Comparison of ENCODE assay signal across 11 cellular contexts in genomic region chr17:75975187-75975586, GRCh38. TPM values are rescaled to one million over a fixed set of nuclear protein-coding genes. Genes with fewer than 3 reads are reported as not detected.
DNase-seq lines count a peak whose midpoint lies in the region; ATAC-seq and TF ChIP-seq lines count a peak whose summit lies in the region.
"Not testable (repeated sequence)": the region's sequence is repeated elsewhere in the genome, so short reads cannot be mapped to it uniquely, and the experiment has no call there.
"Had no signal": no experiment of that assay in that cellular context is flagged by ENCODE, and none has a peak within 500 bp of the region (broad histone marks: within the 10 kb centered on the region; RNA-seq: fewer than 3 reads in every experiment).

No MANE protein-coding gene starts in this region.

- H3K23ac ChIP-seq in mesenchymal stem cell (ENCODE audit: low read length in 2 of 2): not testable (repeated sequence)

- peak overlapping the region in 3 of 4 donors; percentile 38 to 61 (median 44) for H3K4me3 Mint-ChIP-seq in CD4-positive, CD25-positive, alpha-beta regulatory T cell
- peak overlapping the region; percentile 36 for H3K4me3 Mint-ChIP-seq in activated T-helper 17 cell treated with anti-CD3 and anti-CD28 coated beads, Interleukin-2, amount 50 U/mL, for 72 hours

- peaks cover 18% of the 10 kb centered on the region for H3K36me3 ChIP-seq in CD4-positive, CD25-positive, alpha-beta regulatory T cell (ENCODE audit: control insufficient read depth, insufficient read depth, low read length)
- not testable (repeated sequence) for H3K36me3 ChIP-seq in breast epithelium, transverse colon
- H3K36me3 ChIP-seq in heart right ventricle: peaks cover 0 to 56% (median 11%) of the 10 kb centered on the region in 9 donors
- peaks cover 17 to 39% of the 10 kb centered on the region in 2 experiments for H3K36me3 ChIP-seq in mesenchymal stem cell (ENCODE audit: control insufficient read depth in 1 of 2, insufficient read depth in 2 of 2, low read depth in 1 of 2, low read length in 2 of 2)
- H3K36me3 ChIP-seq in neutrophil: peaks cover 65% of the 10 kb centered on the region
- H3K36me3 ChIP-seq in skeletal muscle tissue (ENCODE audit: control insufficient read depth in 3 of 3, insufficient read depth in 3 of 3, low read length in 3 of 3): peaks cover 1 to 10% (median 3%) of the 10 kb centered on the region in 3 donors

- not testable (repeated sequence) for DNase-seq in CD4-positive, CD25-positive, alpha-beta regulatory T cell; breast epithelium (ENCODE audit: low spot score in 2 of 2); heart right ventricle; mesenchymal stem cell; transverse colon

- H3K14ac ChIP-seq in mesenchymal stem cell (ENCODE audit: low read length in 2 of 2): not testable (repeated sequence)

- H2AK5ac ChIP-seq in mesenchymal stem cell (ENCODE audit: low read length, severe bottlenecking): not testable (repeated sequence)

- H3K27me3 ChIP-seq in CD4-positive, CD25-positive, alpha-beta regulatory T cell (ENCODE audit: control insufficient read depth, insufficient read depth, low read length); breast epithelium; heart right ventricle; mesenchymal stem cell (ENCODE audit: control insufficient read depth in 1 of 2, insufficient read depth in 1 of 2, low read length in 2 of 2); neutrophil; skeletal muscle tissue (ENCODE audit: control insufficient read depth in 3 of 3, insufficient read depth in 3 of 3, low read length in 3 of 3); transverse colon: not testable (repeated sequence)

- H3K4me3 ChIP-seq in CD4-positive, CD25-positive, alpha-beta regulatory T cell (ENCODE audit: low read depth, low read length); breast epithelium; heart right ventricle; skeletal muscle tissue (ENCODE audit: low read length in 3 of 3); transverse colon: not testable (repeated sequence)
- H3K4me3 ChIP-seq in mesenchymal stem cell (ENCODE audit: insufficient read depth in 1 of 2, low read depth in 1 of 2, low read length in 2 of 2): peak overlapping the region in 1 of 2 experiments; percentile 68
- peak overlapping the region in 1 of 2 experiments; percentile 97 for H3K4me3 ChIP-seq in neutrophil (ENCODE audit: low read depth in 1 of 2, low read length in 1 of 2)

- in situ Hi-C loops in transverse colon (cut with MboI; ENCODE audit: low pct_ligation_motif_present in 1 of 4, low pct_unique_long_range_greater_than_20kb in 1 of 4, low sequenced_read_pairs in 3 of 4): not testable (repeated sequence)

- not testable (repeated sequence) for H3K4ac ChIP-seq in mesenchymal stem cell (ENCODE audit: low read depth in 1 of 2, low read length in 2 of 2)

- H3K4me1 Mint-ChIP-seq in CD4-positive, CD25-positive, alpha-beta regulatory T cell: peaks cover 25 to 56% (median 38%) of the 10 kb centered on the region in 4 donors
- H3K4me1 Mint-ChIP-seq in activated T-helper 17 cell treated with anti-CD3 and anti-CD28 coated beads, Interleukin-2, amount 50 U/mL, for 72 hours: not testable (repeated sequence)

- H4K91ac ChIP-seq in mesenchymal stem cell (ENCODE audit: low read length): not testable (repeated sequence)

- H2BK120ac ChIP-seq in mesenchymal stem cell (ENCODE audit: low read depth, low read length): not testable (repeated sequence)

- ATAC-seq in CD4-positive, CD25-positive, alpha-beta regulatory T cell (ENCODE audit: low read depth in 2 of 2); activated T-helper 17 cell treated with anti-CD3 and anti-CD28 coated beads, Interleukin-2, amount 50 U/mL, for 72 hours (replicated peaks); heart right ventricle: not testable (repeated sequence)

- peaks cover 29% of the 10 kb centered on the region for H3K36me3 Mint-ChIP-seq in CD4-positive, CD25-positive, alpha-beta regulatory T cell
- H3K36me3 Mint-ChIP-seq in activated T-helper 17 cell treated with anti-CD3 and anti-CD28 coated beads, Interleukin-2, amount 50 U/mL, for 72 hours (ENCODE audit: low read depth): peaks cover 52% of the 10 kb centered on the region

- TF ChIP-seq EP300 in transverse colon (IDR thresholded peaks at IDR 0.05; ENCODE audit: low read depth): not testable (repeated sequence)

- H3K4me2 ChIP-seq in mesenchymal stem cell (ENCODE audit: low read length, poor library complexity, severe bottlenecking): not testable (repeated sequence)

- not testable (repeated sequence) for H2AFZ ChIP-seq in mesenchymal stem cell (ENCODE audit: low read depth, low read length)

- H3K9me3 Mint-ChIP-seq in CD4-positive, CD25-positive, alpha-beta regulatory T cell; activated T-helper 17 cell treated with anti-CD3 and anti-CD28 coated beads, Interleukin-2, amount 50 U/mL, for 72 hours: not testable (repeated sequence)

- not testable (repeated sequence) for TF ChIP-seq POLR2A in breast epithelium (IDR thresholded peaks at IDR 0.05); transverse colon (IDR thresholded peaks at IDR 0.05)

- H3K18ac ChIP-seq in mesenchymal stem cell (ENCODE audit: low read depth in 1 of 2, low read length in 2 of 2): not testable (repeated sequence)

- not testable (repeated sequence) for H3K27ac ChIP-seq in CD4-positive, CD25-positive, alpha-beta regulatory T cell (ENCODE audit: insufficient read depth, low read length, poor library complexity, severe bottlenecking); mesenchymal stem cell (ENCODE audit: low read length, poor library complexity, severe bottlenecking)
- peak overlapping the region; percentile 32 to 57 for H3K27ac ChIP-seq in breast epithelium
- peak overlapping the region in 8 of 10 donors; percentile 1 to 60 (median 46) for H3K27ac ChIP-seq in heart right ventricle
- peak overlapping the region; percentile 72 for H3K27ac ChIP-seq in neutrophil
- H3K27ac ChIP-seq in skeletal muscle tissue (ENCODE audit: low read depth, low read length): peak overlapping the region; percentile 32
- peak overlapping the region; percentile 51 to 98 (median 82) for H3K27ac ChIP-seq in transverse colon

- H3K9me3 ChIP-seq in CD4-positive, CD25-positive, alpha-beta regulatory T cell (ENCODE audit: control insufficient read depth in 2 of 2, low read length in 2 of 2); breast epithelium; heart right ventricle; mesenchymal stem cell (ENCODE audit: control insufficient read depth, low read length); neutrophil; skeletal muscle tissue (ENCODE audit: control insufficient read depth in 3 of 3, low read length in 3 of 3); transverse colon: not testable (repeated sequence)

- not testable (repeated sequence) for TF ChIP-seq CTCF in breast epithelium (IDR thresholded peaks at IDR 0.05); heart right ventricle (IDR thresholded peaks at IDR 0.05); neutrophil (IDR thresholded peaks at IDR 0.05); transverse colon (IDR thresholded peaks at IDR 0.05)

- peaks cover 24% of the 10 kb centered on the region for H3K4me1 ChIP-seq in CD4-positive, CD25-positive, alpha-beta regulatory T cell (ENCODE audit: control insufficient read depth, insufficient read depth, low read length, poor library complexity, severe bottlenecking)
- not testable (repeated sequence) for H3K4me1 ChIP-seq in breast epithelium; mesenchymal stem cell (ENCODE audit: control insufficient read depth, insufficient read depth, low read depth, low read length)
- H3K4me1 ChIP-seq in heart right ventricle (peaks cover 0 to 59% (median 44%) of the 10 kb centered on the region in 9 donors), neutrophil (ENCODE audit: control insufficient read depth in 1 of 2, insufficient read depth in 1 of 2, low read depth in 1 of 2, low read length in 1 of 2) (peaks cover 78 to 90% of the 10 kb centered on the region in 2 experiments), skeletal muscle tissue (ENCODE audit: control insufficient read depth in 3 of 3, insufficient read depth in 3 of 3, low read length in 3 of 3) (peaks cover 7 to 29% (median 23%) of the 10 kb centered on the region in 3 donors), transverse colon (peaks cover 0 to 46% (median 34%) of the 10 kb centered on the region in 4 donors)

- H4K8ac ChIP-seq in mesenchymal stem cell (ENCODE audit: low read length): not testable (repeated sequence)

- intact Hi-C loops in breast epithelium (cut with DNase I; ENCODE audit: low total_unique reads); transverse colon (cut with DNase I; ENCODE audit: low total_unique reads): not testable (repeated sequence)
- intact Hi-C loops in heart right ventricle (cut with DNase I): loop anchor here in 2 of 10 donors (5.0 kb wide), 2 partner anchors 33 to 68 kb away; partner anchors contain the start of gene FBF1 (in 1 of the 2)

- H3K9ac ChIP-seq in mesenchymal stem cell (ENCODE audit: low read length): peak overlapping the region; percentile 80
- not testable (repeated sequence) for H3K9ac ChIP-seq in skeletal muscle tissue (ENCODE audit: low read depth in 1 of 3, low read length in 3 of 3)

- not testable (repeated sequence) for H3K27me3 Mint-ChIP-seq in CD4-positive, CD25-positive, alpha-beta regulatory T cell; activated T-helper 17 cell treated with anti-CD3 and anti-CD28 coated beads, Interleukin-2, amount 50 U/mL, for 72 hours

- not testable (repeated sequence) for H3K27ac Mint-ChIP-seq in CD4-positive, CD25-positive, alpha-beta regulatory T cell
- peak overlapping the region; percentile 64 for H3K27ac Mint-ChIP-seq in activated T-helper 17 cell treated with anti-CD3 and anti-CD28 coated beads, Interleukin-2, amount 50 U/mL, for 72 hours

- H2BK15ac ChIP-seq in mesenchymal stem cell (ENCODE audit: low read depth, poor library complexity, severe bottlenecking): not testable (repeated sequence)

- WGBS in heart right ventricle, 2 donors: 93 to 96% methylated on average over 6 of the region's 6 CpGs
- 98% methylated on average over 6 of the region's 6 CpGs for WGBS in mesenchymal stem cell
- WGBS in transverse colon (ENCODE audit: low coverage in 1 of 2), 2 donors: 93 to 94% methylated on average over 2 to 6 of the region's 6 CpGs

- not testable (repeated sequence) for H2BK5ac ChIP-seq in mesenchymal stem cell (ENCODE audit: low read depth, low read length, poor library complexity, severe bottlenecking)

- not testable (repeated sequence) for H2BK12ac ChIP-seq in mesenchymal stem cell (ENCODE audit: low read length in 2 of 2)

- not testable (repeated sequence) for H3K79me1 ChIP-seq in mesenchymal stem cell (replicated peaks; ENCODE audit: low read length, poor library complexity, severe bottlenecking)

RNA-seq across cellular contexts. Expression of gene ACOX1, which starts 3.8 kb away (rescaled TPM):
- 25.6 TPM for total RNA-seq in CD4-positive, CD25-positive, alpha-beta regulatory T cell
- 10 to 100 TPM; 15.0 to 24.3 (median 18.9) TPM for polyA plus RNA-seq in CD4-positive, CD25-positive, alpha-beta regulatory T cell
- 10 to 100 TPM; 24.0 to 35.2 TPM for total RNA-seq in activated T-helper 17 cell treated with anti-CD3 and anti-CD28 coated beads, Interleukin-2, amount 50 U/mL, for 72 hours
- total RNA-seq in breast epithelium (100 to 1,000 TPM in 1 of 3 donors, 10 to 100 TPM in 2; 55.1 to 147 (median 55.3) TPM), heart right ventricle (100 to 1,000 TPM in 1 of 10 donors, 10 to 100 TPM in 9; 76.0 to 105 (median 94.0) TPM), skeletal muscle tissue (32.4 TPM), transverse colon (100 to 1,000 TPM in 3 of 4 donors, 10 to 100 TPM in 1; 37.0 to 254 (median 212) TPM)
- 10 to 100 TPM; 11.1 to 45.8 TPM for polyA plus RNA-seq in heart right ventricle
- polyA plus RNA-seq in mesenchymal stem cell (2013, experiment 1 of 2): 14.7 TPM
- 14.0 TPM for polyA plus RNA-seq in mesenchymal stem cell (2013, experiment 2 of 2)

RNA-seq across cellular contexts. Expression of gene TEN1, which starts 3.9 kb away (rescaled TPM):
- 17.3 TPM for total RNA-seq in CD4-positive, CD25-positive, alpha-beta regulatory T cell
- polyA plus RNA-seq in CD4-positive, CD25-positive, alpha-beta regulatory T cell: 10 to 100 TPM; 19.9 to 26.1 (median 21.5) TPM
- total RNA-seq in activated T-helper 17 cell treated with anti-CD3 and anti-CD28 coated beads, Interleukin-2, amount 50 U/mL, for 72 hours: 10 to 100 TPM; 15.3 to 18.5 TPM
- total RNA-seq in breast epithelium (10 to 100 TPM; 16.7 to 30.2 (median 26.8) TPM), heart right ventricle (10 to 100 TPM in 3 of 10 donors, 1 to 10 TPM in 7; 4.4 to 13.3 (median 9.0) TPM), skeletal muscle tissue (3.1 TPM), transverse colon (100 to 1,000 TPM in 1 of 4 donors, 10 to 100 TPM in 3; 18.7 to 137 (median 20.7) TPM)
- 10 to 100 TPM; 19.5 to 20.1 TPM for polyA plus RNA-seq in heart right ventricle
- polyA plus RNA-seq in mesenchymal stem cell (2013, experiment 1 of 2): 21.3 TPM
- polyA plus RNA-seq in mesenchymal stem cell (2013, experiment 2 of 2): 20.5 TPM

RNA-seq across cellular contexts. Expression of gene CDK3, which starts 25.5 kb away (rescaled TPM):
- 11.6 TPM for total RNA-seq in CD4-positive, CD25-positive, alpha-beta regulatory T cell
- polyA plus RNA-seq in CD4-positive, CD25-positive, alpha-beta regulatory T cell: 1 to 10 TPM in 1 of 4 donors, under 1 TPM in 3; 0.17 to 1.0 (median 0.50) TPM
- 1 to 10 TPM; 8.0 to 9.0 TPM for total RNA-seq in activated T-helper 17 cell treated with anti-CD3 and anti-CD28 coated beads, Interleukin-2, amount 50 U/mL, for 72 hours
- total RNA-seq in breast epithelium (10 to 100 TPM in 1 of 3 donors, 1 to 10 TPM in 2; 6.6 to 13.0 (median 9.5) TPM), heart right ventricle (1 to 10 TPM in 7 of 10 donors, under 1 TPM in 3; 0.52 to 2.2 (median 1.3) TPM), skeletal muscle tissue (1.6 TPM), transverse colon (10 to 100 TPM in 2 of 4 donors, 1 to 10 TPM in 1, not detected in 1; 5.4 to 24.6 (median 16.9) TPM)
- polyA plus RNA-seq in heart right ventricle: 10 to 100 TPM in 1 of 2 donors, 1 to 10 TPM in 1; 2.4 to 11.3 TPM
- 3.5 TPM for polyA plus RNA-seq in mesenchymal stem cell (2013, experiment 1 of 2)
- 3.1 TPM for polyA plus RNA-seq in mesenchymal stem cell (2013, experiment 2 of 2)

RNA-seq across cellular contexts. Expression of gene FBF1, which starts 34.3 kb away (rescaled TPM):
- 15.5 TPM for total RNA-seq in CD4-positive, CD25-positive, alpha-beta regulatory T cell
- polyA plus RNA-seq in CD4-positive, CD25-positive, alpha-beta regulatory T cell: 1 to 10 TPM; 1.7 to 3.6 (median 2.3) TPM
- total RNA-seq in activated T-helper 17 cell treated with anti-CD3 and anti-CD28 coated beads, Interleukin-2, amount 50 U/mL, for 72 hours: 10 to 100 TPM in 1 of 2 donors, 1 to 10 TPM in 1; 9.2 to 10.6 TPM
- total RNA-seq in breast epithelium: 10 to 100 TPM in 2 of 3 donors, 1 to 10 TPM in 1; 7.7 to 18.7 (median 17.7) TPM
- total RNA-seq in heart right ventricle: 1 to 10 TPM; 2.1 to 6.3 (median 2.8) TPM
- 1 to 10 TPM; 1.6 to 8.3 TPM for polyA plus RNA-seq in heart right ventricle
- 1.8 TPM for polyA plus RNA-seq in mesenchymal stem cell (2013, experiment 1 of 2)
- polyA plus RNA-seq in mesenchymal stem cell (2013, experiment 2 of 2): 1.6 TPM
- total RNA-seq in skeletal muscle tissue: 6.3 TPM
- total RNA-seq in transverse colon: 10 to 100 TPM in 2 of 4 donors, 1 to 10 TPM in 2; 2.9 to 29.9 (median 7.9) TPM

RNA-seq across cellular contexts. Expression of gene EVPL, which starts 51.9 kb away (rescaled TPM):
- total RNA-seq in CD4-positive, CD25-positive, alpha-beta regulatory T cell: 0.15 TPM
- under 1 TPM in 1 of 4 donors, not detected in 3; 0.05 TPM for polyA plus RNA-seq in CD4-positive, CD25-positive, alpha-beta regulatory T cell
- under 1 TPM in 1 of 2 donors, not detected in 1; 0.11 TPM for total RNA-seq in activated T-helper 17 cell treated with anti-CD3 and anti-CD28 coated beads, Interleukin-2, amount 50 U/mL, for 72 hours
- total RNA-seq in breast epithelium: 1 to 10 TPM; 1.6 to 8.0 (median 3.9) TPM
- under 1 TPM in 4 of 10 donors, not detected in 6; 0.04 to 0.31 (median 0.05) TPM for total RNA-seq in heart right ventricle
- under 1 TPM; 0.04 to 0.07 TPM for polyA plus RNA-seq in heart right ventricle
- polyA plus RNA-seq in mesenchymal stem cell (2013, experiment 1 of 2): not detected
- not detected for polyA plus RNA-seq in mesenchymal stem cell (2013, experiment 2 of 2)
- under 0.01 TPM for total RNA-seq in skeletal muscle tissue
- total RNA-seq in transverse colon: 10 to 100 TPM; 17.1 to 23.7 (median 20.6) TPM
- total RNA-seq: H4, IMR-90, RPMI7951 had no signal
- polyA plus RNA-seq: IMR-90 had no signal
